ENCODE assay signal across 32 cellular contexts in the genomic region with DNA sequence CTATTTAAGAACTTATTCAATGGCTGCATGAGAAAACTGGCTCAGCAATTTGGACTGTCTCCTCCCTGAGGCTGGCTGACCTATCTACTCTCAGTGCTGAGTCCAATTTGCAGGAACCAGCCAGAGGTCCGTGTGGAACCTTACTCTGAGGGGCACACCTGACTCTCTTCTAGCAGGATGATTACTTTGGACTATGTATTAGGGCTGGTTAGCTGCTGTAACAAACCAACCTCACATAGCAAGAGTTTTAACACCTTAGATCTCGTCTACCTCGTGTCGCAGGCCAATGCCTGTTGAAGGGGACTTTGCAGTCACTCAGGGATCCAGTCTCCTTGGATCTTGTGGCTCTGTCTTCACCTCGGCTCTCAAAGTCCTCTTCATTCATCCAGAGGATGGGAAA.
"Had no signal": no experiment of that assay in that cellular context is flagged by ENCODE, and none has a peak within 500 bp of the region (broad histone marks: within the 10 kb centered on the region; RNA-seq: fewer than 3 reads in every experiment).

No MANE protein-coding gene starts in this region.

- H3K4me3 Mint-ChIP-seq: activated CD4-positive, alpha-beta memory T cell treated with anti-CD3 and anti-CD28 coated beads for 36 hours; activated naive CD8-positive, alpha-beta T cell; immature natural killer cell; mesothelial cell of epicardium; stimulated activated memory B cell treated with anti-CD40 and anti-IgM and Interleukin-4, amounts not matched to agents 10 μg/mL and 1 μg/mL and 100 μg/mL, for 72 hours; stimulated activated naive CD8-positive, alpha-beta T cell treated with anti-CD3 and anti-CD28 coated beads, Interleukin-15, amount 100 ng/mL, for 72 hours had no signal

- ATAC-seq: gastrocnemius medialis; stimulated activated memory B cell treated with anti-CD40 and anti-IgM and Interleukin-4, amounts not matched to agents 10 μg/mL and 1 μg/mL and 100 μg/mL, for 72 hours; stimulated activated naive CD8-positive, alpha-beta T cell treated with anti-CD3 and anti-CD28 coated beads, Interleukin-15, amount 100 ng/mL, for 72 hours; upper lobe of right lung had no signal

- H3K9me3 ChIP-seq: colonic mucosa, gastrocnemius medialis, sigmoid colon, SK-N-SH, thyroid gland, upper lobe of right lung had no signal

- H3K4me2 ChIP-seq: SK-N-SH, smooth muscle cell had no signal

- H3K9me3 Mint-ChIP-seq: activated CD4-positive, alpha-beta memory T cell treated with anti-CD3 and anti-CD28 coated beads for 36 hours; activated T-helper 2 cell treated with anti-CD3 and anti-CD28 coated beads, Interferon-gamma antibody, Interleukin-2, Interleukin-4, amounts not matched to agents 10 μg/mL and 5 μg/mL and 100 μg/mL, durations not matched to agents 14 hours and 24 hours and 36 hours; immature natural killer cell; stimulated activated naive CD8-positive, alpha-beta T cell treated with anti-CD3 and anti-CD28 coated beads, Interleukin-15, amount 100 ng/mL, for 72 hours had no signal

- H3K27ac Mint-ChIP-seq: activated CD4-positive, alpha-beta memory T cell treated with anti-CD3 and anti-CD28 coated beads for 36 hours; activated naive CD8-positive, alpha-beta T cell; activated T-helper 2 cell treated with anti-CD3 and anti-CD28 coated beads, Interferon-gamma antibody, Interleukin-2, Interleukin-4, amounts not matched to agents 10 μg/mL and 5 μg/mL and 100 μg/mL, durations not matched to agents 14 hours and 24 hours and 36 hours; immature natural killer cell; naive B cell; stimulated activated memory B cell treated with anti-CD40 and anti-IgM and Interleukin-4, amounts not matched to agents 10 μg/mL and 1 μg/mL and 100 μg/mL, for 72 hours; stimulated activated naive CD8-positive, alpha-beta T cell treated with anti-CD3 and anti-CD28 coated beads, Interleukin-15, amount 100 ng/mL, for 72 hours had no signal

- H3K27ac ChIP-seq: colonic mucosa, sigmoid colon, thyroid gland, upper lobe of right lung, VCaP had no signal

- H3K4me3 ChIP-seq: colonic mucosa, gastrocnemius medialis, sigmoid colon, smooth muscle cell, thyroid gland, upper lobe of right lung had no signal

- H3K9me2 ChIP-seq: SK-N-SH had no signal

- H3K27me3 ChIP-seq: colonic mucosa, gastrocnemius medialis, sigmoid colon, thyroid gland, upper lobe of right lung had no signal

- DNase-seq: activated CD4-positive, alpha-beta memory T cell treated with anti-CD3 and anti-CD28 coated beads for 36 hours; activated CD4-positive, alpha-beta T cell treated with anti-CD3 and anti-CD28 coated beads for 48 hours; activated naive CD4-positive, alpha-beta T cell treated with Interleukin-2 at 50 U/mL for 16 hours; activated T-cell treated with anti-CD3 and anti-CD28 coated beads, Interleukin-2, amount 50 U/mL, for 48 hours; anterior cingulate cortex; cerebellar nuclear complex; effector CD8-positive, alpha-beta T cell; gastrocnemius medialis; hippocampal formation; immature natural killer cell; kidney; mammary epithelial cell; naive B cell; retina; sigmoid colon; SK-N-SH; stimulated activated CD4-positive, alpha-beta T cell treated with anti-CD3 and anti-CD28 coated beads, Interleukin-1b, Interleukin-23, amount 100 ng/mL, for 48 hours; stimulated activated CD4-positive, alpha-beta T cell treated with anti-CD3 and anti-CD28 coated beads, Interleukin-4, amount 100 ng/mL, for 4 hours; stimulated activated CD8-positive, alpha-beta memory T cell treated with anti-CD3 and anti-CD28 coated beads, Interleukin-4, amount 100 ng/mL, for 48 hours; stimulated activated naive CD8-positive, alpha-beta T cell treated with anti-CD3 and anti-CD28 coated beads, Interleukin-15, amount 100 ng/mL, for 72 hours; substantia nigra; SW 1271; thyroid gland; upper lobe of right lung had no signal

- H3K36me3 Mint-ChIP-seq: activated CD4-positive, alpha-beta memory T cell treated with anti-CD3 and anti-CD28 coated beads for 36 hours; immature natural killer cell; mesothelial cell of epicardium; naive B cell; stimulated activated memory B cell treated with anti-CD40 and anti-IgM and Interleukin-4, amounts not matched to agents 10 μg/mL and 1 μg/mL and 100 μg/mL, for 72 hours had no signal

- H3K27me3 Mint-ChIP-seq: activated CD4-positive, alpha-beta memory T cell treated with anti-CD3 and anti-CD28 coated beads for 36 hours; activated naive CD8-positive, alpha-beta T cell; naive B cell; progenitor cell of endocrine pancreas; stimulated activated memory B cell treated with anti-CD40 and anti-IgM and Interleukin-4, amounts not matched to agents 10 μg/mL and 1 μg/mL and 100 μg/mL, for 72 hours; stimulated activated naive CD8-positive, alpha-beta T cell treated with anti-CD3 and anti-CD28 coated beads, Interleukin-15, amount 100 ng/mL, for 72 hours had no signal

- H3K9ac ChIP-seq: SK-N-SH had no signal

- H3K36me3 ChIP-seq: colonic mucosa, gastrocnemius medialis, sigmoid colon, thyroid gland, upper lobe of right lung had no signal
